8 cellular contexts compared by ENCODE assay signal in genomic region chr11:27698872-27699241, GRCh38. TPM values are rescaled to one million over a fixed set of nuclear protein-coding genes. Genes with fewer than 3 reads are reported as not detected.
DNase-seq lines count a peak whose midpoint lies in the region; ATAC-seq, FAIRE-seq and TF ChIP-seq lines count a peak whose summit lies in the region.

No MANE protein-coding gene starts in this region.

- H3K27ac ChIP-seq in ovary: no peak overlapping the region

- no peaks in the 10 kb centered on the region for H3K27me3 ChIP-seq in ovary

- H3K4me1 ChIP-seq in ovary (ENCODE audit: insufficient read depth): peaks cover 5% of the 10 kb centered on the region

- WGBS in ovary, 3 donors: 0 to 1% (median 1%) methylated on average over 18 of the region's 18 CpGs

- TF ChIP-seq POLR2A in ovary (IDR thresholded peaks at IDR 0.05): no peak

- no peaks in the 10 kb centered on the region for H3K9me3 ChIP-seq in ovary

- peak overlapping the region; percentile 37 for H3K4me3 ChIP-seq in ovary

- H3K9me3 Mint-ChIP-seq in activated T-helper 1 cell treated with anti-CD3 and anti-CD28 coated beads, Interleukin-12 subunit alpha, Interleukin-12 subunit beta, Interleukin-2, Interleukin-4 antibody, amounts not matched to agents 30 ng/mL and 10 ng/mL and 1 ng/mL, durations not matched to agents 14 hours and 24 hours and 36 hours: no peaks in the 10 kb centered on the region
- H3K9me3 Mint-ChIP-seq in type B pancreatic cell: no peaks in the 10 kb centered on the region

- TF ChIP-seq CTCF in ovary (IDR thresholded peaks at IDR 0.05) (no peak), type B pancreatic cell (conservative IDR thresholded peaks at IDR 0.05) (peak; percentile 90)

- no peak for FAIRE-seq in frontal cortex (lab: Jason Lieb, UNC)

- H3K36me3 Mint-ChIP-seq in activated T-helper 1 cell treated with anti-CD3 and anti-CD28 coated beads, Interleukin-12 subunit alpha, Interleukin-12 subunit beta, Interleukin-2, Interleukin-4 antibody, amounts not matched to agents 30 ng/mL and 10 ng/mL and 1 ng/mL, durations not matched to agents 14 hours and 24 hours and 36 hours (ENCODE audit: low read depth): no peaks in the 10 kb centered on the region
- no peaks in the 10 kb centered on the region for H3K36me3 Mint-ChIP-seq in type B pancreatic cell

- no peak for TF ChIP-seq EP300 in ovary (IDR thresholded peaks at IDR 0.05)

- intact Hi-C loops in activated T-helper 1 cell treated with anti-CD3 and anti-CD28 coated beads, Interleukin-12 subunit alpha, Interleukin-12 subunit beta, Interleukin-2, Interleukin-4 antibody, amounts not matched to agents 30 ng/mL and 10 ng/mL and 1 ng/mL, durations not matched to agents 14 hours and 24 hours and 36 hours (cut with micrococcal nuclease): loop anchor here (1.0 to 2.0 kb wide), 3 partner anchors 830 to 1636 kb away; no protein-coding TSS in a partner anchor
- intact Hi-C loops in ovary (cut with DNase I): no loop called here

- H3K4me1 Mint-ChIP-seq in activated T-helper 1 cell treated with anti-CD3 and anti-CD28 coated beads, Interleukin-12 subunit alpha, Interleukin-12 subunit beta, Interleukin-2, Interleukin-4 antibody, amounts not matched to agents 30 ng/mL and 10 ng/mL and 1 ng/mL, durations not matched to agents 14 hours and 24 hours and 36 hours (ENCODE audit: low read depth): peaks cover 23% of the 10 kb centered on the region
- H3K4me1 Mint-ChIP-seq in type B pancreatic cell (ENCODE audit: unreplicated experiment): peaks cover 18% of the 10 kb centered on the region

- peak; percentile 67 for ATAC-seq in GM19463 (IDR thresholded peaks at IDR 0.05; ENCODE audit: unreplicated experiment)
- peak; percentile 36 for ATAC-seq in HG03558 (IDR thresholded peaks at IDR 0.05; ENCODE audit: extremely low read depth, unreplicated experiment)

- no peaks in the 10 kb centered on the region for H3K36me3 ChIP-seq in ovary

- peak overlapping the region; percentile 44 for H3K27ac Mint-ChIP-seq in activated T-helper 1 cell treated with anti-CD3 and anti-CD28 coated beads, Interleukin-12 subunit alpha, Interleukin-12 subunit beta, Interleukin-2, Interleukin-4 antibody, amounts not matched to agents 30 ng/mL and 10 ng/mL and 1 ng/mL, durations not matched to agents 14 hours and 24 hours and 36 hours
- H3K27ac Mint-ChIP-seq in type B pancreatic cell: peak overlapping the region; percentile 68

- H3K27me3 Mint-ChIP-seq in activated T-helper 1 cell treated with anti-CD3 and anti-CD28 coated beads, Interleukin-12 subunit alpha, Interleukin-12 subunit beta, Interleukin-2, Interleukin-4 antibody, amounts not matched to agents 30 ng/mL and 10 ng/mL and 1 ng/mL, durations not matched to agents 14 hours and 24 hours and 36 hours (ENCODE audit: insufficient read depth): peaks cover 65% of the 10 kb centered on the region
- H3K27me3 Mint-ChIP-seq in type B pancreatic cell: peaks cover 56% of the 10 kb centered on the region

- peak; percentile 43 for DNase-seq in DMS114 treated with DMSO at 0.1 percent for 48 hours (lab: John Stamatoyannopoulos, UW; ENCODE audit: unreplicated experiment)
- DNase-seq in OCI-M1 (lab: John Stamatoyannopoulos, UW): peak; percentile 79
- DNase-seq in activated T-helper 1 cell treated with anti-CD3 and anti-CD28 coated beads, Interleukin-12 subunit alpha, Interleukin-12 subunit beta, Interleukin-2, Interleukin-4 antibody, amounts not matched to agents 30 ng/mL and 10 ng/mL and 1 ng/mL, durations not matched to agents 14 hours and 24 hours and 36 hours (ENCODE audit: low spot score): peak; percentile 21
- DNase-seq in frontal cortex (ENCODE audit: low spot score in 2 of 2): peak; percentile 61 to 63
- DNase-seq in ovary: peak; percentile 35 to 83 (median 65)
- peak; percentile 87 for DNase-seq in type B pancreatic cell (ENCODE audit: extremely low spot score, unreplicated experiment)

- peak overlapping the region; percentile 15 for H3K4me3 Mint-ChIP-seq in activated T-helper 1 cell treated with anti-CD3 and anti-CD28 coated beads, Interleukin-12 subunit alpha, Interleukin-12 subunit beta, Interleukin-2, Interleukin-4 antibody, amounts not matched to agents 30 ng/mL and 10 ng/mL and 1 ng/mL, durations not matched to agents 14 hours and 24 hours and 36 hours
- H3K4me3 Mint-ChIP-seq in type B pancreatic cell: peak overlapping the region; percentile 93

RNA-seq across cellular contexts. Expression of gene BDNF, which starts 1.4 kb away (rescaled TPM):
- total RNA-seq in activated T-helper 1 cell treated with anti-CD3 and anti-CD28 coated beads, Interleukin-12 subunit alpha, Interleukin-12 subunit beta, Interleukin-2, Interleukin-4 antibody, amounts not matched to agents 30 ng/mL and 10 ng/mL and 1 ng/mL, durations not matched to agents 14 hours and 24 hours and 36 hours: not detected in 2 replicates
- total RNA-seq in frontal cortex (12.6 TPM), ovary (1 to 10 TPM in 2 of 7 donors, under 1 TPM in 4, not detected in 1; 0.10 to 2.6 (median 0.50) TPM), type B pancreatic cell (ENCODE audit: low replicate concordance) (3.6 and 5.5 TPM in 2 replicates)
- under 1 TPM; 0.77 to 1.00 TPM for polyA plus RNA-seq in ovary

Comparison
In these comparisons a context has a peak if more than half of its experiments do, and no peak if none do; other contexts are left out.
1. DNase-seq: peak in every context shown above with its lines; median percentile 87 in type B pancreatic cell; 79 in OCI-M1; 65 in ovary; 62 in frontal cortex; 43 in DMS114 treated with DMSO at 0.1 percent for 48 hours; 21 in activated T-helper 1 cell treated with anti-CD3 and anti-CD28 coated beads, Interleukin-12 subunit alpha, Interleukin-12 subunit beta, Interleukin-2, Interleukin-4 antibody, amounts not matched to agents 30 ng/mL and 10 ng/mL and 1 ng/mL, durations not matched to agents 14 hours and 24 hours and 36 hours.